1 cellular context compared by ENCODE assay signal in genomic region chr17:50867856-50868438, GRCh38.
TF ChIP-seq lines count a peak whose summit lies in the region.

No MANE protein-coding gene starts in this region.

TF ChIP-seq in HEK293, 187 proteins besides CTCF, POLR2A, EP300 and RAD21 (continued from another document and continues in another):
- TF ChIP-seq PRDM2 (tag by site-specific recombination; IDR thresholded peaks at IDR 0.05; ENCODE audit: borderline replicate concordance) (no peak), ZNF362 (tag by site-specific recombination; IDR thresholded peaks at IDR 0.05) (peak; percentile 62), EGR2 (tag by site-specific recombination; IDR thresholded peaks at IDR 0.05; ENCODE audit: low read depth) (peak; percentile 94), ZBTB44 (tag by site-specific recombination; IDR thresholded peaks at IDR 0.05) (no peak), HOXA7 (CRISPR knock-in tag; IDR thresholded peaks at IDR 0.05; ENCODE audit: borderline replicate concordance) (no peak), ZNF366 (tag by site-specific recombination; conservative IDR thresholded peaks at IDR 0.05) (peak; percentile 59; the same call in 1 of the 2 replicates), ZNF747 (tag by site-specific recombination; IDR thresholded peaks at IDR 0.05) (no peak), GLI4 (tag by site-specific recombination; IDR thresholded peaks at IDR 0.05) (no peak), ZXDB (tag by site-specific recombination; IDR thresholded peaks at IDR 0.05) (peak; percentile 92; the same call in 1 of the 2 replicates), YY1 (tag by site-specific recombination; IDR thresholded peaks at IDR 0.05) (no peak), ZNF175 (tag by site-specific recombination; IDR thresholded peaks at IDR 0.05) (no peak), ZNF548 (tag by site-specific recombination; IDR thresholded peaks at IDR 0.05) (no peak), ZNF624 (tag by site-specific recombination; IDR thresholded peaks at IDR 0.05) (no peak), ZNF140 (tag by site-specific recombination; IDR thresholded peaks at IDR 0.05) (no peak), ZNF658 (tag by site-specific recombination; IDR thresholded peaks at IDR 0.05) (no peak), ZNF549 (tag by site-specific recombination; IDR thresholded peaks at IDR 0.05) (no peak), ZNF513 (tag by site-specific recombination; IDR thresholded peaks at IDR 0.05) (no peak), PRDM1 (tag by site-specific recombination; IDR thresholded peaks at IDR 0.05) (no peak), ZNF26 (tag by site-specific recombination; IDR thresholded peaks at IDR 0.05) (no peak), ZNF155 (tag by site-specific recombination; IDR thresholded peaks at IDR 0.05) (no peak), ZNF639 (tag by site-specific recombination; IDR thresholded peaks at IDR 0.05) (no peak), ZNF416 (tag by site-specific recombination; IDR thresholded peaks at IDR 0.05) (no peak), ZNF571 (tag by site-specific recombination; IDR thresholded peaks at IDR 0.05) (no peak), ZSCAN23 (tag by site-specific recombination; IDR thresholded peaks at IDR 0.05) (0 out of 2 replicates have a peak, but pooled peaks have one; percentile 43), ZNF169 (tag by site-specific recombination; IDR thresholded peaks at IDR 0.05) (no peak), ZNF623 (tag by site-specific recombination; IDR thresholded peaks at IDR 0.05) (no peak), TRIM28 (IDR thresholded peaks at IDR 0.05; ENCODE audit: borderline replicate concordance, low read length) (no peak), SCRT1 (tag by site-specific recombination; IDR thresholded peaks at IDR 0.05; ENCODE audit: borderline replicate concordance) (no peak), ZNF324 (tag by site-specific recombination; IDR thresholded peaks at IDR 0.05) (peak; percentile 36; the same call in 1 of the 2 replicates), KLF10 (tag by site-specific recombination; IDR thresholded peaks at IDR 0.05) (no peak), ZSCAN30 (tag by site-specific recombination; IDR thresholded peaks at IDR 0.05) (no peak), ZNF660 (tag by site-specific recombination; IDR thresholded peaks at IDR 0.05) (no peak), IKZF3 (tag by site-specific recombination; IDR thresholded peaks at IDR 0.05) (no peak), ZNF664 (tag by site-specific recombination; IDR thresholded peaks at IDR 0.05) (peak; percentile 36; the same call in 1 of the 2 replicates), ZFP41 (tag by site-specific recombination; IDR thresholded peaks at IDR 0.05; ENCODE audit: borderline replicate concordance) (no peak), ZNF132 (tag by site-specific recombination; IDR thresholded peaks at IDR 0.05; ENCODE audit: borderline replicate concordance) (no peak), WT1 (tag by site-specific recombination; IDR thresholded peaks at IDR 0.05) (peak; percentile 48; the same call in 1 of the 2 replicates), KLF1 (tag by site-specific recombination; IDR thresholded peaks at IDR 0.05) (peak; percentile 92; the same call in 1 of the 2 replicates), SP3 (tag by site-specific recombination; IDR thresholded peaks at IDR 0.05) (peak; percentile 63; the same call in 1 of the 2 replicates), ZNF777 (tag by site-specific recombination; IDR thresholded peaks at IDR 0.05; ENCODE audit: borderline replicate concordance) (no peak), ZNF621 (tag by site-specific recombination; IDR thresholded peaks at IDR 0.05) (no peak), ZBTB21 (tag by site-specific recombination; IDR thresholded peaks at IDR 0.05) (no peak; the same call in 1 of the 2 replicates), ZNF585B (tag by site-specific recombination; IDR thresholded peaks at IDR 0.05) (no peak), ZBTB6 (tag by site-specific recombination; IDR thresholded peaks at IDR 0.05) (no peak), ZSCAN16 (tag by site-specific recombination; IDR thresholded peaks at IDR 0.05) (0 out of 2 replicates have a peak, but pooled peaks have one; percentile 22), ZIC2 (tag by site-specific recombination; IDR thresholded peaks at IDR 0.05) (no peak), ZNF48 (tag by site-specific recombination; IDR thresholded peaks at IDR 0.05) (no peak), ZNF791 (tag by site-specific recombination; IDR thresholded peaks at IDR 0.05) (no peak), ZNF202 (tag by site-specific recombination; IDR thresholded peaks at IDR 0.05; ENCODE audit: borderline replicate concordance) (no peak), ZNF24 (tag by site-specific recombination; IDR thresholded peaks at IDR 0.05) (0 out of 2 replicates have a peak, but pooled peaks have one; percentile 87), ZBTB7A (tag by site-specific recombination; IDR thresholded peaks at IDR 0.05; ENCODE audit: low read depth) (0 out of 2 replicates have a peak, but pooled peaks have one; percentile 15), ZNF341 (tag by site-specific recombination; IDR thresholded peaks at IDR 0.05; ENCODE audit: low read depth) (peak; percentile 86), ZBTB49 (tag by site-specific recombination; IDR thresholded peaks at IDR 0.05; ENCODE audit: low read depth) (no peak), HOXD13 (CRISPR knock-in tag; IDR thresholded peaks at IDR 0.05; ENCODE audit: borderline replicate concordance) (no peak), ZNF223 (tag by site-specific recombination; IDR thresholded peaks at IDR 0.05) (no peak), KLF9 (tag by site-specific recombination; IDR thresholded peaks at IDR 0.05; ENCODE audit: low read depth) (no peak)
